Comparison of ENCODE assay signal across 7 cellular contexts in genomic region chr2:226620176-226620575, GRCh38.
"Had no signal": no experiment of that assay in that cellular context is flagged by ENCODE, and none has a peak within 500 bp of the region (broad histone marks: within the 10 kb centered on the region; RNA-seq: fewer than 3 reads in every experiment).

No MANE protein-coding gene starts in this region.

- H3K4me2 ChIP-seq: GM23338 had no signal

- H3K9me3 Mint-ChIP-seq: GM23338, H9, HFFc6, IgD-negative memory B cell had no signal

- H2AFZ ChIP-seq: GM23338 had no signal

- DNase-seq: H9, HCEC 1CT, HFFc6, KBM-7 had no signal

- H3K27ac Mint-ChIP-seq: GM23338, H9, HFFc6, IgD-negative memory B cell had no signal

- H3K4me3 Mint-ChIP-seq: GM23338, H9, HFFc6, IgD-negative memory B cell had no signal

- H3K36me3 Mint-ChIP-seq: IgD-negative memory B cell had no signal

- H3K27ac ChIP-seq: HL-60 had no signal

- H3K4me3 ChIP-seq: GM23338 had no signal

- ATAC-seq: GM23338 had no signal

- H3K27me3 Mint-ChIP-seq: IgD-negative memory B cell had no signal

- H3K4me1 Mint-ChIP-seq: GM23338, H9, IgD-negative memory B cell had no signal
